Comparison of ENCODE assay signal across 8 cellular contexts in genomic region chr6:89145962-89146747, GRCh38. TPM values are rescaled to one million over a fixed set of nuclear protein-coding genes. Genes with fewer than 3 reads are reported as not detected.
DNase-seq lines count a peak whose midpoint lies in the region; ATAC-seq and TF ChIP-seq lines count a peak whose summit lies in the region.

Gene PM20D2 (plus strand): TSS chr6:89146055. CDS start chr6:89146145, 90 bp downstream.

- H3K9me3 ChIP-seq in ES-I3 (ENCODE audit: control insufficient read depth, insufficient read depth, low read length) (no peaks in the 10 kb centered on the region), heart right ventricle (no peaks in the 10 kb centered on the region), uterus (no peaks in the 10 kb centered on the region)

- ATAC-seq in GM21723 (IDR thresholded peaks at IDR 0.05; ENCODE audit: unreplicated experiment) (peak; percentile 77), heart right ventricle (peak; percentile 92 to 98 (median 94))

- intact Hi-C loops in heart right ventricle (cut with DNase I): loop anchor here in 2 of 10 donors (2.0 to 5.0 kb wide), 2 partner anchors 61 to 64 kb away; partner anchors contain the start of gene PNRC1 (in 1 of the 2)
- intact Hi-C loops in uterus (cut with DNase I; ENCODE audit: low total_unique reads): no loop called here

- no peaks in the 10 kb centered on the region for H3K27me3 Mint-ChIP-seq in activated naive CD8-positive, alpha-beta T cell treated with anti-CD3 and anti-CD28 coated beads for 36 hours

- peak within 1 kb of the TSS; percentile 82 for H3K9ac ChIP-seq in ES-I3 (ENCODE audit: low read depth, low read length)

- H3K36me3 Mint-ChIP-seq in activated naive CD8-positive, alpha-beta T cell treated with anti-CD3 and anti-CD28 coated beads for 36 hours: peaks cover 15% of the 10 kb centered on the region

- peak within 1 kb of the TSS; percentile 68 to 94 (median 88) for H3K27ac ChIP-seq in heart right ventricle
- H3K27ac ChIP-seq in uterus: peak within 1 kb of the TSS; percentile 73 to 89

- peak within 1 kb of the TSS; percentile 87 for H3K4me3 Mint-ChIP-seq in activated naive CD8-positive, alpha-beta T cell treated with anti-CD3 and anti-CD28 coated beads for 36 hours

- no peaks in the 10 kb centered on the region for H3K36me3 ChIP-seq in ES-I3 (ENCODE audit: insufficient read depth, low read length)
- peaks cover 0 to 15% (median 0%) of the 10 kb centered on the region in 9 donors for H3K36me3 ChIP-seq in heart right ventricle
- H3K36me3 ChIP-seq in uterus: no peaks in the 10 kb centered on the region

- H3K4me1 Mint-ChIP-seq in activated naive CD8-positive, alpha-beta T cell treated with anti-CD3 and anti-CD28 coated beads for 36 hours: peaks cover 27% of the 10 kb centered on the region

- no peaks in the 10 kb centered on the region for H3K9me3 Mint-ChIP-seq in activated naive CD8-positive, alpha-beta T cell treated with anti-CD3 and anti-CD28 coated beads for 36 hours

- H3K4me1 ChIP-seq in ES-I3 (ENCODE audit: insufficient read depth, low read length) (peaks cover 4% of the 10 kb centered on the region; the same call in 1 of the 2 replicates), heart right ventricle (peaks cover 0 to 26% (median 16%) of the 10 kb centered on the region in 9 donors), uterus (peaks cover 0 to 3% of the 10 kb centered on the region in 2 donors)

- no peaks in the 10 kb centered on the region for H3K27me3 ChIP-seq in heart right ventricle
- H3K27me3 ChIP-seq in uterus: no peaks in the 10 kb centered on the region

- TF ChIP-seq POLR2A in uterus (IDR thresholded peaks at IDR 0.05): peak in 1 of 2 donors; percentile 69

- TF ChIP-seq CTCF in heart right ventricle (IDR thresholded peaks at IDR 0.05): no peak
- no peak for TF ChIP-seq CTCF in uterus (IDR thresholded peaks at IDR 0.05)

- WGBS in heart right ventricle, 2 donors: 0% methylated on average over 103 of the region's 103 CpGs

- peak within 1 kb of the TSS; percentile 98 for H3K27ac Mint-ChIP-seq in activated naive CD8-positive, alpha-beta T cell treated with anti-CD3 and anti-CD28 coated beads for 36 hours

- peak; percentile 55 for DNase-seq in Jurkat, Clone E6-1 (ENCODE audit: low read depth, low spot score)
- peak; percentile 49 for DNase-seq in SKM-1 (lab: John Stamatoyannopoulos, UW; ENCODE audit: unreplicated experiment)
- DNase-seq in activated naive CD8-positive, alpha-beta T cell treated with anti-CD3 and anti-CD28 coated beads for 36 hours: peak; percentile 88
- DNase-seq in heart right ventricle: peak; percentile 52 to 69
- peak; percentile 17 for DNase-seq in putamen (ENCODE audit: low spot score)
- DNase-seq in uterus: peak; percentile 52 to 62

- H3K4me3 ChIP-seq in Jurkat, Clone E6-1 (ENCODE audit: low read length): peak within 1 kb of the TSS; percentile 59
- peak within 1 kb of the TSS; percentile 53 to 91 (median 84) for H3K4me3 ChIP-seq in heart right ventricle
- peak within 1 kb of the TSS; percentile 53 to 79 for H3K4me3 ChIP-seq in uterus

RNA-seq across cellular contexts. Expression of gene PM20D2, which starts in this region (rescaled TPM):
- 16.0 TPM for polyA plus RNA-seq in Jurkat, Clone E6-1 (2012; ENCODE audit: insufficient read depth, insufficient read length)
- 10 to 100 TPM; 27.5 to 28.1 TPM for total RNA-seq in activated naive CD8-positive, alpha-beta T cell treated with anti-CD3 and anti-CD28 coated beads for 36 hours
- 10 to 100 TPM in 3 of 10 donors, 1 to 10 TPM in 7; 6.0 to 14.3 (median 8.4) TPM for total RNA-seq in heart right ventricle
- polyA plus RNA-seq in heart right ventricle: 1 to 10 TPM; 3.2 to 6.3 TPM
- total RNA-seq in uterus: 10 to 100 TPM in 3 of 4 donors, 1 to 10 TPM in 1; 5.6 to 50.3 (median 16.0) TPM

Comparison
In these comparisons a context has a peak if more than half of its experiments do, and no peak if none do; other contexts are left out.
1. Peak in every context shown above with its lines: DNase-seq, ATAC-seq, H3K4me3 ChIP-seq and H3K27ac ChIP-seq.
2. DNase-seq: peak in every context shown above with its lines; median percentile 88 in activated naive CD8-positive, alpha-beta T cell treated with anti-CD3 and anti-CD28 coated beads for 36 hours; 60 in heart right ventricle; 57 in uterus; 55 in Jurkat, Clone E6-1; 49 in SKM-1; 17 in putamen.